Comparison of ENCODE assay signal across 24 cellular contexts in genomic region chr11:25377466-25377865, GRCh38.
"Had no signal": no experiment of that assay in that cellular context is flagged by ENCODE, and none has a peak within 500 bp of the region (broad histone marks: within the 10 kb centered on the region; RNA-seq: fewer than 3 reads in every experiment).

No MANE protein-coding gene starts in this region.

- H3K36me3 ChIP-seq: SJCRH30 had no signal

- H3K27me3 ChIP-seq: SJCRH30 had no signal

- H3K4me1 ChIP-seq: SJCRH30 had no signal

- ATAC-seq: Panc1, PC-3, SK-N-SH treated with all-trans-retinoic acid at 6 μM for 48 hours had no signal

- H3K9me3 ChIP-seq: SJCRH30 had no signal

- FAIRE-seq: HTR-8/SVneo had no signal

- H3K4me3 ChIP-seq: SJCRH30 had no signal

- H3K27ac ChIP-seq: HL-60, RWPE1, SJCRH30 had no signal

- DNase-seq: KBM-7, MV-4-11, NCI-H1048, NCI-H1105, NCI-H1417, NCI-H146, NCI-H1694 treated with DMSO at 0.1 percent for 48 hours, NCI-H2029, NCI-H2081 treated with DMSO at 0.1 percent for 48 hours, NCI-H2171, NCI-H226, NCI-H446, NCI-H510A, NCI-H524 treated with DMSO at 0.1 percent for 48 hours, NCI-H69, NCI-H774, PC-3, SHP77 treated with DMSO at 0.1 percent for 48 hours, SJCRH30 had no signal
